Comparison of ENCODE assay signal across 19 cellular contexts in genomic region chr16:3874794-3875692, GRCh38. TPM values are rescaled to one million over a fixed set of nuclear protein-coding genes. Genes with fewer than 3 reads are reported as not detected.
DNase-seq lines count a peak whose midpoint lies in the region; ATAC-seq, FAIRE-seq and TF ChIP-seq lines count a peak whose summit lies in the region.
"Had no signal": no experiment of that assay in that cellular context is flagged by ENCODE, and none has a peak within 500 bp of the region (broad histone marks: within the 10 kb centered on the region; RNA-seq: fewer than 3 reads in every experiment).

No MANE protein-coding gene starts in this region.

- no peak for ATAC-seq in stimulated activated memory B cell treated with anti-CD40 and anti-IgM and Interleukin-4, amounts not matched to agents 10 μg/mL and 1 μg/mL and 100 μg/mL, for 72 hours
- no peak for ATAC-seq in GM18909 (IDR thresholded peaks at IDR 0.05; ENCODE audit: poor library complexity, unreplicated experiment)
- no peak for ATAC-seq in HG03135 (IDR thresholded peaks at IDR 0.05; ENCODE audit: unreplicated experiment)
- ATAC-seq: SK-N-SH treated with all-trans-retinoic acid at 6 μM for 48 hours, upper lobe of right lung had no signal

- H3F3A ChIP-seq in Loucy (ENCODE audit: low read depth): no peaks in the 10 kb centered on the region

- peaks cover 45% of the 10 kb centered on the region for H3K4me1 ChIP-seq in Loucy (ENCODE audit: insufficient read depth, low read length, poor library complexity, severe bottlenecking)

- no peaks in the 10 kb centered on the region for H3K36me3 ChIP-seq in Loucy (ENCODE audit: insufficient read depth, low read length)
- H3K36me3 ChIP-seq: upper lobe of right lung had no signal

- peaks cover 73% of the 10 kb centered on the region for H4K20me1 ChIP-seq in Loucy (ENCODE audit: insufficient read depth, low read length, poor library complexity, severe bottlenecking)

- H2AFZ ChIP-seq in Loucy (ENCODE audit: low read length): no peak overlapping the region

- H3K4me2 ChIP-seq in Loucy (ENCODE audit: low read depth, low read length, poor library complexity, severe bottlenecking): peak overlapping the region; percentile 90

- peaks cover 98% of the 10 kb centered on the region for H3K79me2 ChIP-seq in Loucy (ENCODE audit: insufficient read depth, low read length)

- no peaks in the 10 kb centered on the region for H3K9me3 Mint-ChIP-seq in activated T-cell treated with anti-CD3 and anti-CD28 coated beads, Interleukin-2, amount 50 U/mL, for 24 hours
- H3K9me3 Mint-ChIP-seq in immature natural killer cell: no peaks in the 10 kb centered on the region
- H3K9me3 Mint-ChIP-seq in stimulated activated memory B cell treated with anti-CD40 and anti-IgM and Interleukin-4, amounts not matched to agents 10 μg/mL and 1 μg/mL and 100 μg/mL, for 72 hours: no peaks in the 10 kb centered on the region
- H3K9me3 Mint-ChIP-seq: dendritic cell treated with granulocyte-macrophage colony-stimulating factor and Interleukin-4, amounts not matched to agents 40 ng/mL and 50 ng/mL, for 4 days had no signal

- H3K27ac Mint-ChIP-seq in activated T-cell treated with anti-CD3 and anti-CD28 coated beads, Interleukin-2, amount 50 U/mL, for 24 hours: peak overlapping the region; percentile 22
- H3K27ac Mint-ChIP-seq in immature natural killer cell: peak overlapping the region in 1 of 6 donors; percentile 73
- H3K27ac Mint-ChIP-seq in stimulated activated memory B cell treated with anti-CD40 and anti-IgM and Interleukin-4, amounts not matched to agents 10 μg/mL and 1 μg/mL and 100 μg/mL, for 72 hours: peak overlapping the region; percentile 17
- H3K27ac Mint-ChIP-seq: dendritic cell treated with granulocyte-macrophage colony-stimulating factor and Interleukin-4, amounts not matched to agents 40 ng/mL and 50 ng/mL, for 4 days had no signal

- H3K4me3 Mint-ChIP-seq in activated T-cell treated with anti-CD3 and anti-CD28 coated beads, Interleukin-2, amount 50 U/mL, for 24 hours: no peak overlapping the region
- H3K4me3 Mint-ChIP-seq in immature natural killer cell: peak overlapping the region in 4 of 5 donors; percentile 12 to 63 (median 38)
- no peak overlapping the region for H3K4me3 Mint-ChIP-seq in stimulated activated memory B cell treated with anti-CD40 and anti-IgM and Interleukin-4, amounts not matched to agents 10 μg/mL and 1 μg/mL and 100 μg/mL, for 72 hours
- H3K4me3 Mint-ChIP-seq: dendritic cell treated with granulocyte-macrophage colony-stimulating factor and Interleukin-4, amounts not matched to agents 40 ng/mL and 50 ng/mL, for 4 days had no signal

- H3K9me2 ChIP-seq in Loucy (replicated peaks; ENCODE audit: low read depth, low read length): no peaks in the 10 kb centered on the region

- H3K27me3 Mint-ChIP-seq in activated T-cell treated with anti-CD3 and anti-CD28 coated beads, Interleukin-2, amount 50 U/mL, for 24 hours: no peaks in the 10 kb centered on the region
- peaks cover 11 to 23% (median 16%) of the 10 kb centered on the region in 3 donors for H3K27me3 Mint-ChIP-seq in immature natural killer cell (ENCODE audit: low read depth in 3 of 3)
- H3K27me3 Mint-ChIP-seq in stimulated activated memory B cell treated with anti-CD40 and anti-IgM and Interleukin-4, amounts not matched to agents 10 μg/mL and 1 μg/mL and 100 μg/mL, for 72 hours: no peaks in the 10 kb centered on the region
- H3K27me3 Mint-ChIP-seq: dendritic cell treated with granulocyte-macrophage colony-stimulating factor and Interleukin-4, amounts not matched to agents 40 ng/mL and 50 ng/mL, for 4 days had no signal

- peaks cover 25% of the 10 kb centered on the region for H3K36me3 Mint-ChIP-seq in activated T-cell treated with anti-CD3 and anti-CD28 coated beads, Interleukin-2, amount 50 U/mL, for 24 hours (ENCODE audit: low read depth)
- peaks cover 0 to 5% (median 0%) of the 10 kb centered on the region in 3 donors for H3K36me3 Mint-ChIP-seq in immature natural killer cell
- H3K36me3 Mint-ChIP-seq in stimulated activated memory B cell treated with anti-CD40 and anti-IgM and Interleukin-4, amounts not matched to agents 10 μg/mL and 1 μg/mL and 100 μg/mL, for 72 hours: peaks cover 25% of the 10 kb centered on the region

- TF ChIP-seq CTCF in Loucy (conservative IDR thresholded peaks at IDR 0.05; ENCODE audit: low read length): no peak

- no peak overlapping the region for H3K9ac ChIP-seq in Loucy (ENCODE audit: low read depth, low read length, poor library complexity, severe bottlenecking)

- no peaks in the 10 kb centered on the region for H3K27me3 ChIP-seq in Loucy (ENCODE audit: insufficient read depth, low read length, poor library complexity, severe bottlenecking)
- H3K27me3 ChIP-seq: upper lobe of right lung had no signal

- FAIRE-seq in frontal cortex (lab: Jason Lieb, UNC): no peak
- FAIRE-seq: keratinocyte, small intestine had no signal

- no peaks in the 10 kb centered on the region for H3K9me3 ChIP-seq in Loucy (ENCODE audit: insufficient read depth, low read depth, low read length)
- H3K9me3 ChIP-seq: upper lobe of right lung had no signal

- H3K4me1 Mint-ChIP-seq in activated T-cell treated with anti-CD3 and anti-CD28 coated beads, Interleukin-2, amount 50 U/mL, for 24 hours (ENCODE audit: low read depth): peaks cover 90% of the 10 kb centered on the region
- H3K4me1 Mint-ChIP-seq in immature natural killer cell: peaks cover 92 to 94% of the 10 kb centered on the region in 2 donors
- peaks cover 92% of the 10 kb centered on the region for H3K4me1 Mint-ChIP-seq in stimulated activated memory B cell treated with anti-CD40 and anti-IgM and Interleukin-4, amounts not matched to agents 10 μg/mL and 1 μg/mL and 100 μg/mL, for 72 hours

- DNase-seq in activated T-cell treated with anti-CD3 and anti-CD28 coated beads, Interleukin-2, amount 50 U/mL, for 24 hours: no peak
- DNase-seq in activated T-cell treated with anti-CD3 and anti-CD28 coated beads for 4 hours: no peak
- DNase-seq in immature natural killer cell: no peak
- no peak for DNase-seq in frontal cortex (ENCODE audit: low spot score in 2 of 2)
- DNase-seq: activated CD4-positive, alpha-beta T cell treated with anti-CD3 and anti-CD28 coated beads, Interleukin-2, amount 50 U/mL, for 48 hours; activated effector memory CD4-positive, alpha-beta T cell treated with Interleukin-2 at 50 U/mL for 16 hours; head of caudate nucleus; KG1; NCI-H1105 treated with DMSO at 0.1 percent for 48 hours; NCI-H748 treated with DMSO at 0.1 percent for 48 hours; upper lobe of right lung had no signal

- peak overlapping the region; percentile 33 for H3K4me3 ChIP-seq in Loucy (ENCODE audit: low read length, poor library complexity, severe bottlenecking)
- H3K4me3 ChIP-seq: upper lobe of right lung had no signal

RNA-seq across cellular contexts. Expression of gene CREBBP, which starts 5.5 kb away (rescaled TPM):
- 10 to 100 TPM in 1 of 3 donors, 1 to 10 TPM in 1, under 1 TPM in 1; 0.27 to 23.8 (median 3.9) TPM for polyA plus RNA-seq in immature natural killer cell
- total RNA-seq in frontal cortex: 37.5 TPM

Comparison
In these comparisons a context has a peak if more than half of its experiments do, and no peak if none do; other contexts are left out.
1. H3K4me3 Mint-ChIP-seq: peak in immature natural killer cell (4 of 5); none in activated T-cell treated with anti-CD3 and anti-CD28 coated beads, Interleukin-2, amount 50 U/mL, for 24 hours (single experiment) and stimulated activated memory B cell treated with anti-CD40 and anti-IgM and Interleukin-4, amounts not matched to agents 10 μg/mL and 1 μg/mL and 100 μg/mL, for 72 hours (single experiment).